ENCODE assay signal across 16 cellular contexts in the genomic region with DNA sequence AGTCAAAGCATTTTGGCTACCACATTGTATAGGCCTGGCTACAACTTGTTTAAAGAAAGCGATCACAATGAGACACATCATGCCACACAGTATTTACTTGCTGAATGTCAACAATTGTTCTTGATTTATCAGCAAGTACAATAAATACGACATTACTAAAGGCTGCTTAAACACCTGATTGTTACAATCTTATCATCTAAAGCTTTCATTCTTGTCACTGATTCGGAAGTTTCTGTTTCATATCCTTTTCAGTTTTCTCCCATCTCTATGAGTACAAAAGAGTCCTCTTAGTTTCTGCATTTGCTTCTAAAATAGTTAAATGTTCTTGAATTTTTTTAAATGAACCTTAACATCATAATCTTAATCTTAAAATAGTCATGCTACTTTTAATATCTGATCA.
DNase-seq lines count a peak whose midpoint lies in the region; ATAC-seq, FAIRE-seq and TF ChIP-seq lines count a peak whose summit lies in the region.
"Had no signal": no experiment of that assay in that cellular context is flagged by ENCODE, and none has a peak within 500 bp of the region (broad histone marks: within the 10 kb centered on the region; RNA-seq: fewer than 3 reads in every experiment).

No MANE protein-coding gene starts in this region.

- RAD21 ChIA-PET in GM12878 (lab: Charles Lee; ENCODE audit: unreplicated experiment), result no interaction called here

- no peak for TF ChIP-seq CTCF in LNCaP clone FGC (IDR thresholded peaks at IDR 0.05; ENCODE audit: control insufficient read depth, extremely low read depth, insufficient read depth)
- TF ChIP-seq CTCF in OCI-LY3 (IDR thresholded peaks at IDR 0.05; ENCODE audit: low read depth, low read length), result no peak
- no peak for TF ChIP-seq CTCF in GM12878 (IDR thresholded peaks at IDR 0.05 in 2 of 3, conservative IDR thresholded peaks at IDR 0.05 in 1 of 3; ENCODE audit: control insufficient read depth in 2 of 3, extremely low read depth in 1 of 3, insufficient read depth in 1 of 3, low read depth in 3 of 3, low read length in 3 of 3)
- TF ChIP-seq CTCF in HepG2 (CRISPR knock-in tag; IDR thresholded peaks at IDR 0.05), result no peak

- TF ChIP-seq POLR2A in GM12878 (IDR thresholded peaks at IDR 0.05; ENCODE audit: low read depth, low read length) (no peak), HepG2 (IDR thresholded peaks at IDR 0.05; ENCODE audit: insufficient read depth in 1 of 2, low read depth in 2 of 2, low read length in 2 of 2) (no peak)

- POLR2A ChIA-PET in GM12878 (lab: Charles Lee), result no interaction called here
- POLR2A ChIA-PET in HepG2 (lab: Yijun Ruan, JAX), result no interaction called here

- TF ChIP-seq RAD21 in GM12878 (IDR thresholded peaks at IDR 0.05; ENCODE audit: insufficient read depth, low read depth, low read length), result no peak
- TF ChIP-seq RAD21 in HepG2 (CRISPR knock-in tag; IDR thresholded peaks at IDR 0.05), result no peak

- in situ Hi-C loops in GM12878 (cut with MboI) (no loop called here), HepG2 (cut with HindIII; ENCODE audit: extremely low pct_ligation_motif_present, low pct_unique_long_range_greater_than_20kb) (no loop called here)

- FAIRE-seq in GM12878 (lab: Jason Lieb, UNC), result peak; percentile 56
- no peak for FAIRE-seq in HepG2 (lab: Jason Lieb, UNC)

- TF ChIP-seq EP300 in GM12878 (IDR thresholded peaks at IDR 0.05; ENCODE audit: borderline replicate concordance in 1 of 2, control insufficient read depth in 1 of 2, low read depth in 2 of 2, low read length in 2 of 2), result no peak
- no peak for TF ChIP-seq EP300 in HepG2 (IDR thresholded peaks at IDR 0.05; ENCODE audit: low read depth in 2 of 2, low read length in 2 of 2)
- no peak for TF ChIP-seq EP300 in HepG2 (CRISPR knock-in tag; IDR thresholded peaks at IDR 0.05; ENCODE audit: borderline replicate concordance)

- CTCF ChIA-PET in GM12878 (lab: Yijun Ruan, JAX), result no interaction called here
- CTCF ChIA-PET in HepG2 (lab: Yijun Ruan, JAX; ENCODE audit: low intra/inter-chr PET ratio, low total read pairs), result no interaction called here

- DNase-seq in LNCaP clone FGC (ENCODE audit: low read depth), result peak; percentile 59
- DNase-seq in GM12878 (ENCODE audit: low read depth, low spot score), result no peak
- DNase-seq in stimulated activated CD4-positive, alpha-beta T cell treated with anti-CD3 and anti-CD28 coated beads, Interleukin-2, amount 100 ng/mL, for 24 hours, result no peak
- no peak for DNase-seq in HepG2 (ENCODE audit: low spot score)
- DNase-seq in islet precursor cell, result no peak
- DNase-seq in stimulated activated CD4-positive, alpha-beta T cell treated with anti-CD3 and anti-CD28 coated beads, Interleukin-12 subunit alpha, Interleukin-12 subunit beta, amount 100 ng/mL, for 4 hours, result no peak
- DNase-seq: 8988T; CD4-positive, alpha-beta memory T cell; DMS153; DMS79; GDM1; GOT3; H9 had no signal

- no peaks in the 10 kb centered on the region for H3K27me3 ChIP-seq in OCI-LY3 (ENCODE audit: low read depth, low read length)
- no peaks in the 10 kb centered on the region for H3K27me3 ChIP-seq in GM12878 (replicated peaks in 1 of 2; ENCODE audit: control insufficient read depth in 2 of 2, insufficient read depth in 2 of 2, low read length in 1 of 2)
- no peaks in the 10 kb centered on the region for H3K27me3 ChIP-seq in HepG2 (ENCODE audit: control insufficient read depth in 1 of 2, insufficient read depth in 2 of 2, low read length in 2 of 2)
- H3K27me3 ChIP-seq: BLaER1 had no signal

- no peak overlapping the region for H3K27ac ChIP-seq in OCI-LY3 (ENCODE audit: low read length)
- H3K27ac ChIP-seq in GM12878 (ENCODE audit: control insufficient read depth, insufficient read depth), result no peak overlapping the region
- H3K27ac ChIP-seq in HepG2 (ENCODE audit: extremely low read length, insufficient read depth, low read length), result no peak overlapping the region
- H3K27ac ChIP-seq: BLaER1 had no signal

- H2AFZ ChIP-seq in OCI-LY3 (ENCODE audit: low read depth, low read length) (no peak overlapping the region), GM12878 (ENCODE audit: control insufficient read depth, low read depth, low read length) (no peak overlapping the region), HepG2 (ENCODE audit: low read length) (no peak overlapping the region)

- ATAC-seq in GM18867 (IDR thresholded peaks at IDR 0.05; ENCODE audit: unreplicated experiment) (peak; percentile 63), GM12878 (no peak), HepG2 (no peak)

- no peak overlapping the region for H3K4me3 ChIP-seq in LNCaP clone FGC (ENCODE audit: low read depth, low read length)
- no peak overlapping the region for H3K4me3 ChIP-seq in OCI-LY3 (ENCODE audit: low read length)
- H3K4me3 ChIP-seq in GM12878, result no peak overlapping the region
- H3K4me3 ChIP-seq in HepG2 (replicated peaks in 1 of 3; ENCODE audit: insufficient read depth in 1 of 3, low read depth in 2 of 3, low read length in 3 of 3), result no peak overlapping the region
- H3K4me3 ChIP-seq: BLaER1 had no signal

- BruUV-seq in GM12878 (replicated peaks; lab: Mats Ljungman, UMichigan) (no TSS peak), HepG2 (replicated peaks; lab: Mats Ljungman, UMichigan) (no TSS peak)

- H3K4me1 ChIP-seq in OCI-LY3 (ENCODE audit: low read length) (peaks cover 11% of the 10 kb centered on the region), GM12878 (ENCODE audit: control insufficient read depth, insufficient read depth, low read length) (no peaks in the 10 kb centered on the region), HepG2 (ENCODE audit: insufficient read depth, low read length) (no peaks in the 10 kb centered on the region)
- H3K4me1 ChIP-seq: BLaER1 had no signal

- peak overlapping the region; percentile 26 for H3K4me2 ChIP-seq in OCI-LY3 (ENCODE audit: low read length)
- no peak overlapping the region for H3K4me2 ChIP-seq in GM12878 (ENCODE audit: control insufficient read depth, insufficient read depth)
- no peak overlapping the region for H3K4me2 ChIP-seq in HepG2 (ENCODE audit: low read depth, low read length)
- H3K4me2 ChIP-seq: BLaER1 had no signal

- no peaks in the 10 kb centered on the region for H3K36me3 ChIP-seq in OCI-LY3 (replicated peaks; ENCODE audit: low read depth, low read length)
- no peaks in the 10 kb centered on the region for H3K36me3 ChIP-seq in GM12878 (ENCODE audit: control insufficient read depth in 2 of 2, insufficient read depth in 2 of 2, low read length in 1 of 2)
- H3K36me3 ChIP-seq in HepG2 (replicated peaks in 1 of 2; ENCODE audit: control insufficient read depth in 1 of 2, insufficient read depth in 2 of 2, low read length in 2 of 2), result no peaks in the 10 kb centered on the region
- H3K36me3 ChIP-seq: BLaER1 had no signal

- SMC1A ChIA-PET in GM12878 (lab: Charles Lee; ENCODE audit: uncharacterized antibody, unreplicated experiment), result no interaction called here

- no peaks in the 10 kb centered on the region for H4K20me1 ChIP-seq in OCI-LY3 (ENCODE audit: insufficient read depth, low read length)
- H4K20me1 ChIP-seq in GM12878 (ENCODE audit: control insufficient read depth, insufficient read depth), result no peaks in the 10 kb centered on the region
- no peaks in the 10 kb centered on the region for H4K20me1 ChIP-seq in HepG2 (ENCODE audit: insufficient read depth, low read length)
- H4K20me1 ChIP-seq: BLaER1 had no signal

- H3K79me2 ChIP-seq in OCI-LY3 (ENCODE audit: low read length) (no peaks in the 10 kb centered on the region), GM12878 (ENCODE audit: control insufficient read depth, insufficient read depth, low read length) (no peaks in the 10 kb centered on the region), HepG2 (ENCODE audit: insufficient read depth, low read length) (no peaks in the 10 kb centered on the region)

- intact Hi-C loops in GM12878 (cut with micrococcal nuclease; ENCODE audit: unreplicated experiment), result no loop called here
- intact Hi-C loops in HepG2 (cut with micrococcal nuclease; ENCODE audit: unreplicated experiment), result no loop called here

- no peaks in the 10 kb centered on the region for H3K9me3 ChIP-seq in OCI-LY3 (ENCODE audit: insufficient read depth, low read length)
- no peaks in the 10 kb centered on the region for H3K9me3 ChIP-seq in GM12878 (replicated peaks; ENCODE audit: control insufficient read depth, insufficient read depth, low read length)
- no peaks in the 10 kb centered on the region for H3K9me3 ChIP-seq in HepG2 (ENCODE audit: low read length)
- H3K9me3 ChIP-seq: BLaER1 had no signal

- no peak overlapping the region for H3K9ac ChIP-seq in OCI-LY3 (ENCODE audit: low read length)
- H3K9ac ChIP-seq in GM12878 (ENCODE audit: control insufficient read depth, insufficient read depth, low read length), result no peak overlapping the region
- H3K9ac ChIP-seq in HepG2 (ENCODE audit: insufficient read depth, low read depth, low read length), result no peak overlapping the region
- H3K9ac ChIP-seq: BLaER1 had no signal

- WGBS in GM12878 (ENCODE audit: insufficient coverage, insufficient replicate concordance, low lambda C conversion rate, missing lambda C conversion rate), result 78% methylated on average over 3 of the region's 3 CpGs
- 78% methylated on average over 3 of the region's 3 CpGs for WGBS in HepG2 (ENCODE audit: low lambda C conversion rate)

TF ChIP-seq in GM12878, 131 proteins besides CTCF, POLR2A, EP300 and RAD21 (continues in another document):
- TF ChIP-seq EED (IDR thresholded peaks at IDR 0.05; ENCODE audit: low read depth) (no peak), ZNF24 (IDR thresholded peaks at IDR 0.05) (no peak), POLR2AphosphoS5 (IDR thresholded peaks at IDR 0.05; ENCODE audit: low read length) (no peak)

TF ChIP-seq in HepG2, 621 proteins besides CTCF, POLR2A, EP300 and RAD21 (continues in another document):
- TF ChIP-seq, protein P1, sequence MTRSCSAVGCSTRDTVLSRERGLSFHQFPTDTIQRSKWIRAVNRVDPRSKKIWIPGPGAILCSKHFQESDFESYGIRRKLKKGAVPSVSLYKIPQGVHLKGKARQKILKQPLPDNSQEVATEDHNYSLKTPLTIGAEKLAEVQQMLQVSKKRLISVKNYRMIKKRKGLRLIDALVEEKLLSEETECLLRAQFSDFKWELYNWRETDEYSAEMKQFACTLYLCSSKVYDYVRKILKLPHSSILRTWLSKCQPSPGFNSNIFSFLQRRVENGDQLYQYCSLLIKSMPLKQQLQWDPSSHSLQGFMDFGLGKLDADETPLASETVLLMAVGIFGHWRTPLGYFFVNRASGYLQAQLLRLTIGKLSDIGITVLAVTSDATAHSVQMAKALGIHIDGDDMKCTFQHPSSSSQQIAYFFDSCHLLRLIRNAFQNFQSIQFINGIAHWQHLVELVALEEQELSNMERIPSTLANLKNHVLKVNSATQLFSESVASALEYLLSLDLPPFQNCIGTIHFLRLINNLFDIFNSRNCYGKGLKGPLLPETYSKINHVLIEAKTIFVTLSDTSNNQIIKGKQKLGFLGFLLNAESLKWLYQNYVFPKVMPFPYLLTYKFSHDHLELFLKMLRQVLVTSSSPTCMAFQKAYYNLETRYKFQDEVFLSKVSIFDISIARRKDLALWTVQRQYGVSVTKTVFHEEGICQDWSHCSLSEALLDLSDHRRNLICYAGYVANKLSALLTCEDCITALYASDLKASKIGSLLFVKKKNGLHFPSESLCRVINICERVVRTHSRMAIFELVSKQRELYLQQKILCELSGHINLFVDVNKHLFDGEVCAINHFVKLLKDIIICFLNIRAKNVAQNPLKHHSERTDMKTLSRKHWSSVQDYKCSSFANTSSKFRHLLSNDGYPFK (CRISPR knock-in tag; IDR thresholded peaks at IDR 0.05; ENCODE audit: borderline replicate concordance), result no peak
- TF ChIP-seq PTBP1 (IDR thresholded peaks at IDR 0.05; ENCODE audit: low read depth, low read length, poor library complexity, severe bottlenecking), result no peak
